Comparison of ENCODE assay signal across 8 cellular contexts in the genomic region with DNA sequence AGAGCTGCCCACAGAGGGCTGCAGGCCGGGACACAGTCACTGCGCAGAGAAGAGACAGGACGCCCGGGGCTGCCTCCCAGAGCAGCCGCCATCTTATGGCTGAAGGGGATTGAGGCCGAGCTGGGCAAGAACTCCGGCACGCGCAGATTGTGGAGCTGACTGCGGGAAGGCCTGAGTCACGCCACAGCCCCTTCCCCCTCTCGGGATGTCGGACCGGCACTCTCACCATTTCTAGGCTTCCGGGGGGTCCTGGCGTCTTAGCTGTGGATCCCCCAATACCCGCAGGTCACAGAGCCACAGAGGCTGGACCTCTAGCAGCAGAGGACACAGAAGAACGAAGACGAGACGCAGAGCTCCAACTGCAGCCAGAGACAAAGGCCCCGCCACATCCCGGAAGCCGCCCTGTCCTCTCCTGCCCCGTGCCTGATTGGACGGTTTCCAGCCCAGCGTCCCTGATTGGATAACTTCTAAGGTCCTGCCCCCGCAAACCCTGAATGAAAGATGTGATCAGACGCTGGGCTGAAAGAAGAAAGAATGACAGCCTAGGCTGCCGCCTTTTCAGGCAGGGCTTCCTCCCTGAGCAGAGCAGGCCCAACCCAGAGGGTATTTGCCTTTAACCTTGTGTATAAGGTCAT. TPM values are rescaled to one million over a fixed set of nuclear protein-coding genes. Genes with fewer than 3 reads are reported as not detected.
DNase-seq lines count a peak whose midpoint lies in the region; ATAC-seq and TF ChIP-seq lines count a peak whose summit lies in the region.

A gene (minus strand): TSS at position 373 of the 635 bp plus-strand sequence. CDS start 144 bp downstream, at position 229.

- peak within 1 kb of the TSS; percentile 100 for H3K4me3 Mint-ChIP-seq in dendritic cell treated with granulocyte-macrophage colony-stimulating factor and Interleukin-4, amounts not matched to agents 40 ng/mL and 50 ng/mL, for 4 days

- TF ChIP-seq POLR2A in GM18505 (IDR thresholded peaks at IDR 0.05; ENCODE audit: borderline replicate concordance, extremely low read depth, insufficient read depth, insufficient read length) = peak; percentile 89

- ATAC-seq in GM18505 (IDR thresholded peaks at IDR 0.05; ENCODE audit: unreplicated experiment) (peak; percentile 95), HG02973 (IDR thresholded peaks at IDR 0.05; ENCODE audit: unreplicated experiment) (peak; percentile 94), left lobe of liver (peak; percentile 92)

- DNase-seq in NCI-H2196 treated with DMSO at 0.1 percent for 48 hours (lab: John Stamatoyannopoulos, UW; ENCODE audit: unreplicated experiment) = peak; percentile 90
- peak; percentile 92 to 95 for DNase-seq in activated CD4-positive, alpha-beta T cell treated with anti-CD3 and anti-CD28 coated beads, Interleukin-2, amount 50 U/mL, for 48 hours
- peak; percentile 83 for DNase-seq in left lobe of liver (ENCODE audit: low spot score)
- DNase-seq in stimulated activated CD4-positive, alpha-beta T cell treated with anti-CD3 and anti-CD28 coated beads, Interleukin-2, amount 100 ng/mL, for 24 hours = peak; percentile 89 to 94
- no peak for DNase-seq in GM10266 (ENCODE audit: extremely low spot score)

- intact Hi-C loops in dendritic cell treated with granulocyte-macrophage colony-stimulating factor and Interleukin-4, amounts not matched to agents 40 ng/mL and 50 ng/mL, for 4 days (cut with micrococcal nuclease) = loop anchor here (1.0 to 2.0 kb wide), 2 partner anchors 15 to 69 kb away; a partner anchor contains a TSS

- peaks cover 6% of the 10 kb centered on the region for H3K4me1 Mint-ChIP-seq in dendritic cell treated with granulocyte-macrophage colony-stimulating factor and Interleukin-4, amounts not matched to agents 40 ng/mL and 50 ng/mL, for 4 days (ENCODE audit: low read depth)

- no peaks in the 10 kb centered on the region for H3K27me3 Mint-ChIP-seq in dendritic cell treated with granulocyte-macrophage colony-stimulating factor and Interleukin-4, amounts not matched to agents 40 ng/mL and 50 ng/mL, for 4 days

- H3K27ac Mint-ChIP-seq in dendritic cell treated with granulocyte-macrophage colony-stimulating factor and Interleukin-4, amounts not matched to agents 40 ng/mL and 50 ng/mL, for 4 days = peak within 1 kb of the TSS; percentile 99

- H3K36me3 Mint-ChIP-seq in dendritic cell treated with granulocyte-macrophage colony-stimulating factor and Interleukin-4, amounts not matched to agents 40 ng/mL and 50 ng/mL, for 4 days (ENCODE audit: low read depth) = peaks cover 67% of the 10 kb centered on the region

- TF ChIP-seq CTCF in GM10266 (IDR thresholded peaks at IDR 0.05; ENCODE audit: control insufficient read depth, insufficient read depth, low read depth, missing control alignments) = no peak

- H3K9me3 Mint-ChIP-seq in dendritic cell treated with granulocyte-macrophage colony-stimulating factor and Interleukin-4, amounts not matched to agents 40 ng/mL and 50 ng/mL, for 4 days = peaks cover 27% of the 10 kb centered on the region

RNA-seq across cellular contexts. Expression of the gene that starts here (rescaled TPM):
- total RNA-seq in left lobe of liver = 0.60 TPM

Comparison
In these comparisons a context has a peak if more than half of its experiments do, and no peak if none do; other contexts are left out.
1. Peak in DNase-seq and ATAC-seq in left lobe of liver; RNA of the gene not detected or under 1 TPM.